In the genomic region with DNA sequence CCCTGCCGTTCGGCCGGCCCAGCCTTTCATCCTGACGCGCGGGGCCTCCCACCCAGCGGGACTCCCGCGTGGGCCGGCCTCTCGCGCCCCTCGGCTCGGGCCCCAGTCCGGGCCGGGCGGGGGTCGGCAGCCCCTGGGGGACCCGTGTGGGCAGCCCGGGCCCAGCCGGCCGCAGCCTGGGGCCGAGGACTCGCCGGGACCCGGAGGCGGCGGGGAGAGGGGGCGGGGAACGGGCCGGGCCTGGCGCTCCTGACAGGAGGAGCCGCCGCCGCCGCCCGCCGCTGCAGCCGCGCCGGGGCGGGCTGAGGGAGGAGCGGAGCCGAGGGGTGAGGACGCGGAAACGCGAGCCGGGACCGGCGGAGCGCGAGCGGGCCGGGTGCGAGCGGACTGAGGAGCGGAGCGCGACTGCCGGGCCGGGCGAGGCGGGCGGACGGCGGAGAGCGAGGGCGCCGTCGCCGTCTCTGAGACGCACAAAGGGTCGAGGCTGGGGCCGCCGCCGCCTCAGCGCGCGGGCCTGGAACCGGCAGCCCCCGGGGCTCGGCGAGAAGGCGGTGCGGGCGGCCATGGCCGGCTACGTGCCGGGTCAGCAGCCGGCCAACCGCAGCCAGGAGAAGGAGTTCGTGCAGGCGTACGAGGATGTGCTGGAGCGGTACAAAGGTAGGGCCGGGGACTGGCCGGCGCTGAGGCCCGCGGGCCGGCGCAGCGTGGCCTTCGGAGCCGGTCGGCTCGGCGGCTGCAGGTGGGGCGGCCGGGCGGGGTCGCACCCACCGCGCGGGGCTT, we compare ENCODE assay signal across 1 cellular context.
TF ChIP-seq lines count a peak whose summit lies in the region.

No MANE protein-coding gene starts in this region.

TF ChIP-seq in K562, 482 proteins besides CTCF, POLR2A, EP300 and RAD21 (continued from another document and continues in another):
- TF ChIP-seq, protein P1, sequence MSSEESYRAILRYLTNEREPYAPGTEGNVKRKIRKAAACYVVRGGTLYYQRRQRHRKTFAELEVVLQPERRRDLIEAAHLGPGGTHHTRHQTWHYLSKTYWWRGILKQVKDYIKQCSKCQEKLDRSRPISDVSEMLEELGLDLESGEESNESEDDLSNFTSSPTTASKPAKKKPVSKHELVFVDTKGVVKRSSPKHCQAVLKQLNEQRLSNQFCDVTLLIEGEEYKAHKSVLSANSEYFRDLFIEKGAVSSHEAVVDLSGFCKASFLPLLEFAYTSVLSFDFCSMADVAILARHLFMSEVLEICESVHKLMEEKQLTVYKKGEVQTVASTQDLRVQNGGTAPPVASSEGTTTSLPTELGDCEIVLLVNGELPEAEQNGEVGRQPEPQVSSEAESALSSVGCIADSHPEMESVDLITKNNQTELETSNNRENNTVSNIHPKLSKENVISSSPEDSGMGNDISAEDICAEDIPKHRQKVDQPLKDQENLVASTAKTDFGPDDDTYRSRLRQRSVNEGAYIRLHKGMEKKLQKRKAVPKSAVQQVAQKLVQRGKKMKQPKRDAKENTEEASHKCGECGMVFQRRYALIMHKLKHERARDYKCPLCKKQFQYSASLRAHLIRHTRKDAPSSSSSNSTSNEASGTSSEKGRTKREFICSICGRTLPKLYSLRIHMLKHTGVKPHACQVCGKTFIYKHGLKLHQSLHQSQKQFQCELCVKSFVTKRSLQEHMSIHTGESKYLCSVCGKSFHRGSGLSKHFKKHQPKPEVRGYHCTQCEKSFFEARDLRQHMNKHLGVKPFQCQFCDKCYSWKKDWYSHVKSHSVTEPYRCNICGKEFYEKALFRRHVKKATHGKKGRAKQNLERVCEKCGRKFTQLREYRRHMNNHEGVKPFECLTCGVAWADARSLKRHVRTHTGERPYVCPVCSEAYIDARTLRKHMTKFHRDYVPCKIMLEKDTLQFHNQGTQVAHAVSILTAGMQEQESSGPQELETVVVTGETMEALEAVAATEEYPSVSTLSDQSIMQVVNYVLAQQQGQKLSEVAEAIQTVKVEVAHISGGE (CRISPR knock-in tag; IDR thresholded peaks at IDR 0.05) = no peak
- TF ChIP-seq ZNF212 (CRISPR knock-in tag; IDR thresholded peaks at IDR 0.05) (no peak), FOXA1 (IDR thresholded peaks at IDR 0.05; ENCODE audit: borderline replicate concordance) (no peak), NFIC (IDR thresholded peaks at IDR 0.05) (no peak), SLC30A9 (CRISPR knock-in tag; IDR thresholded peaks at IDR 0.05) (no peak), MAFF (IDR thresholded peaks at IDR 0.05; ENCODE audit: low read length) (no peak), HDAC8 (tag; IDR thresholded peaks at IDR 0.05) (0 out of 2 replicates have a peak, but pooled peaks have one; percentile 16), MCM5 (IDR thresholded peaks at IDR 0.05; ENCODE audit: low read depth) (no peak), PRMT5 (CRISPR knock-in tag; IDR thresholded peaks at IDR 0.05) (no peak)
- TF ChIP-seq, protein P2, sequence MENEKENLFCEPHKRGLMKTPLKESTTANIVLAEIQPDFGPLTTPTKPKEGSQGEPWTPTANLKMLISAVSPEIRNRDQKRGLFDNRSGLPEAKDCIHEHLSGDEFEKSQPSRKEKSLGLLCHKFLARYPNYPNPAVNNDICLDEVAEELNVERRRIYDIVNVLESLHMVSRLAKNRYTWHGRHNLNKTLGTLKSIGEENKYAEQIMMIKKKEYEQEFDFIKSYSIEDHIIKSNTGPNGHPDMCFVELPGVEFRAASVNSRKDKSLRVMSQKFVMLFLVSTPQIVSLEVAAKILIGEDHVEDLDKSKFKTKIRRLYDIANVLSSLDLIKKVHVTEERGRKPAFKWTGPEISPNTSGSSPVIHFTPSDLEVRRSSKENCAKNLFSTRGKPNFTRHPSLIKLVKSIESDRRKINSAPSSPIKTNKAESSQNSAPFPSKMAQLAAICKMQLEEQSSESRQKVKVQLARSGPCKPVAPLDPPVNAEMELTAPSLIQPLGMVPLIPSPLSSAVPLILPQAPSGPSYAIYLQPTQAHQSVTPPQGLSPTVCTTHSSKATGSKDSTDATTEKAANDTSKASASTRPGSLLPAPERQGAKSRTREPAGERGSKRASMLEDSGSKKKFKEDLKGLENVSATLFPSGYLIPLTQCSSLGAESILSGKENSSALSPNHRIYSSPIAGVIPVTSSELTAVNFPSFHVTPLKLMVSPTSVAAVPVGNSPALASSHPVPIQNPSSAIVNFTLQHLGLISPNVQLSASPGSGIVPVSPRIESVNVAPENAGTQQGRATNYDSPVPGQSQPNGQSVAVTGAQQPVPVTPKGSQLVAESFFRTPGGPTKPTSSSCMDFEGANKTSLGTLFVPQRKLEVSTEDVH (IDR thresholded peaks at IDR 0.05; ENCODE audit: low read depth, partially characterized antibody) = no peak
- TF ChIP-seq, protein P3, sequence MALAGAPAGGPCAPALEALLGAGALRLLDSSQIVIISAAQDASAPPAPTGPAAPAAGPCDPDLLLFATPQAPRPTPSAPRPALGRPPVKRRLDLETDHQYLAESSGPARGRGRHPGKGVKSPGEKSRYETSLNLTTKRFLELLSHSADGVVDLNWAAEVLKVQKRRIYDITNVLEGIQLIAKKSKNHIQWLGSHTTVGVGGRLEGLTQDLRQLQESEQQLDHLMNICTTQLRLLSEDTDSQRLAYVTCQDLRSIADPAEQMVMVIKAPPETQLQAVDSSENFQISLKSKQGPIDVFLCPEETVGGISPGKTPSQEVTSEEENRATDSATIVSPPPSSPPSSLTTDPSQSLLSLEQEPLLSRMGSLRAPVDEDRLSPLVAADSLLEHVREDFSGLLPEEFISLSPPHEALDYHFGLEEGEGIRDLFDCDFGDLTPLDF (CRISPR knock-in tag; IDR thresholded peaks at IDR 0.05) = no peak
- TF ChIP-seq, protein P4, sequence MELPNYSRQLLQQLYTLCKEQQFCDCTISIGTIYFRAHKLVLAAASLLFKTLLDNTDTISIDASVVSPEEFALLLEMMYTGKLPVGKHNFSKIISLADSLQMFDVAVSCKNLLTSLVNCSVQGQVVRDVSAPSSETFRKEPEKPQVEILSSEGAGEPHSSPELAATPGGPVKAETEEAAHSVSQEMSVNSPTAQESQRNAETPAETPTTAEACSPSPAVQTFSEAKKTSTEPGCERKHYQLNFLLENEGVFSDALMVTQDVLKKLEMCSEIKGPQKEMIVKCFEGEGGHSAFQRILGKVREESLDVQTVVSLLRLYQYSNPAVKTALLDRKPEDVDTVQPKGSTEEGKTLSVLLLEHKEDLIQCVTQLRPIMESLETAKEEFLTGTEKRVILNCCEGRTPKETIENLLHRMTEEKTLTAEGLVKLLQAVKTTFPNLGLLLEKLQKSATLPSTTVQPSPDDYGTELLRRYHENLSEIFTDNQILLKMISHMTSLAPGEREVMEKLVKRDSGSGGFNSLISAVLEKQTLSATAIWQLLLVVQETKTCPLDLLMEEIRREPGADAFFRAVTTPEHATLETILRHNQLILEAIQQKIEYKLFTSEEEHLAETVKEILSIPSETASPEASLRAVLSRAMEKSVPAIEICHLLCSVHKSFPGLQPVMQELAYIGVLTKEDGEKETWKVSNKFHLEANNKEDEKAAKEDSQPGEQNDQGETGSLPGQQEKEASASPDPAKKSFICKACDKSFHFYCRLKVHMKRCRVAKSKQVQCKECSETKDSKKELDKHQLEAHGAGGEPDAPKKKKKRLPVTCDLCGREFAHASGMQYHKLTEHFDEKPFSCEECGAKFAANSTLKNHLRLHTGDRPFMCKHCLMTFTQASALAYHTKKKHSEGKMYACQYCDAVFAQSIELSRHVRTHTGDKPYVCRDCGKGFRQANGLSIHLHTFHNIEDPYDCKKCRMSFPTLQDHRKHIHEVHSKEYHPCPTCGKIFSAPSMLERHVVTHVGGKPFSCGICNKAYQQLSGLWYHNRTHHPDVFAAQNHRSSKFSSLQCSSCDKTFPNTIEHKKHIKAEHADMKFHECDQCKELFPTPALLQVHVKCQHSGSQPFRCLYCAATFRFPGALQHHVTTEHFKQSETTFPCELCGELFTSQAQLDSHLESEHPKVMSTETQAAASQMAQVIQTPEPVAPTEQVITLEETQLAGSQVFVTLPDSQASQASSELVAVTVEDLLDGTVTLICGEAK (IDR thresholded peaks at IDR 0.05) = no peak
- TF ChIP-seq, protein P4 (CRISPR knock-in tag; IDR thresholded peaks at IDR 0.05) = no peak
- TF ChIP-seq, protein P5, sequence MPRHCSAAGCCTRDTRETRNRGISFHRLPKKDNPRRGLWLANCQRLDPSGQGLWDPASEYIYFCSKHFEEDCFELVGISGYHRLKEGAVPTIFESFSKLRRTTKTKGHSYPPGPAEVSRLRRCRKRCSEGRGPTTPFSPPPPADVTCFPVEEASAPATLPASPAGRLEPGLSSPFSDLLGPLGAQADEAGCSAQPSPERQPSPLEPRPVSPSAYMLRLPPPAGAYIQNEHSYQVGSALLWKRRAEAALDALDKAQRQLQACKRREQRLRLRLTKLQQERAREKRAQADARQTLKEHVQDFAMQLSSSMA (CRISPR knock-in tag; IDR thresholded peaks at IDR 0.05) = no peak
- TF ChIP-seq, protein P6, sequence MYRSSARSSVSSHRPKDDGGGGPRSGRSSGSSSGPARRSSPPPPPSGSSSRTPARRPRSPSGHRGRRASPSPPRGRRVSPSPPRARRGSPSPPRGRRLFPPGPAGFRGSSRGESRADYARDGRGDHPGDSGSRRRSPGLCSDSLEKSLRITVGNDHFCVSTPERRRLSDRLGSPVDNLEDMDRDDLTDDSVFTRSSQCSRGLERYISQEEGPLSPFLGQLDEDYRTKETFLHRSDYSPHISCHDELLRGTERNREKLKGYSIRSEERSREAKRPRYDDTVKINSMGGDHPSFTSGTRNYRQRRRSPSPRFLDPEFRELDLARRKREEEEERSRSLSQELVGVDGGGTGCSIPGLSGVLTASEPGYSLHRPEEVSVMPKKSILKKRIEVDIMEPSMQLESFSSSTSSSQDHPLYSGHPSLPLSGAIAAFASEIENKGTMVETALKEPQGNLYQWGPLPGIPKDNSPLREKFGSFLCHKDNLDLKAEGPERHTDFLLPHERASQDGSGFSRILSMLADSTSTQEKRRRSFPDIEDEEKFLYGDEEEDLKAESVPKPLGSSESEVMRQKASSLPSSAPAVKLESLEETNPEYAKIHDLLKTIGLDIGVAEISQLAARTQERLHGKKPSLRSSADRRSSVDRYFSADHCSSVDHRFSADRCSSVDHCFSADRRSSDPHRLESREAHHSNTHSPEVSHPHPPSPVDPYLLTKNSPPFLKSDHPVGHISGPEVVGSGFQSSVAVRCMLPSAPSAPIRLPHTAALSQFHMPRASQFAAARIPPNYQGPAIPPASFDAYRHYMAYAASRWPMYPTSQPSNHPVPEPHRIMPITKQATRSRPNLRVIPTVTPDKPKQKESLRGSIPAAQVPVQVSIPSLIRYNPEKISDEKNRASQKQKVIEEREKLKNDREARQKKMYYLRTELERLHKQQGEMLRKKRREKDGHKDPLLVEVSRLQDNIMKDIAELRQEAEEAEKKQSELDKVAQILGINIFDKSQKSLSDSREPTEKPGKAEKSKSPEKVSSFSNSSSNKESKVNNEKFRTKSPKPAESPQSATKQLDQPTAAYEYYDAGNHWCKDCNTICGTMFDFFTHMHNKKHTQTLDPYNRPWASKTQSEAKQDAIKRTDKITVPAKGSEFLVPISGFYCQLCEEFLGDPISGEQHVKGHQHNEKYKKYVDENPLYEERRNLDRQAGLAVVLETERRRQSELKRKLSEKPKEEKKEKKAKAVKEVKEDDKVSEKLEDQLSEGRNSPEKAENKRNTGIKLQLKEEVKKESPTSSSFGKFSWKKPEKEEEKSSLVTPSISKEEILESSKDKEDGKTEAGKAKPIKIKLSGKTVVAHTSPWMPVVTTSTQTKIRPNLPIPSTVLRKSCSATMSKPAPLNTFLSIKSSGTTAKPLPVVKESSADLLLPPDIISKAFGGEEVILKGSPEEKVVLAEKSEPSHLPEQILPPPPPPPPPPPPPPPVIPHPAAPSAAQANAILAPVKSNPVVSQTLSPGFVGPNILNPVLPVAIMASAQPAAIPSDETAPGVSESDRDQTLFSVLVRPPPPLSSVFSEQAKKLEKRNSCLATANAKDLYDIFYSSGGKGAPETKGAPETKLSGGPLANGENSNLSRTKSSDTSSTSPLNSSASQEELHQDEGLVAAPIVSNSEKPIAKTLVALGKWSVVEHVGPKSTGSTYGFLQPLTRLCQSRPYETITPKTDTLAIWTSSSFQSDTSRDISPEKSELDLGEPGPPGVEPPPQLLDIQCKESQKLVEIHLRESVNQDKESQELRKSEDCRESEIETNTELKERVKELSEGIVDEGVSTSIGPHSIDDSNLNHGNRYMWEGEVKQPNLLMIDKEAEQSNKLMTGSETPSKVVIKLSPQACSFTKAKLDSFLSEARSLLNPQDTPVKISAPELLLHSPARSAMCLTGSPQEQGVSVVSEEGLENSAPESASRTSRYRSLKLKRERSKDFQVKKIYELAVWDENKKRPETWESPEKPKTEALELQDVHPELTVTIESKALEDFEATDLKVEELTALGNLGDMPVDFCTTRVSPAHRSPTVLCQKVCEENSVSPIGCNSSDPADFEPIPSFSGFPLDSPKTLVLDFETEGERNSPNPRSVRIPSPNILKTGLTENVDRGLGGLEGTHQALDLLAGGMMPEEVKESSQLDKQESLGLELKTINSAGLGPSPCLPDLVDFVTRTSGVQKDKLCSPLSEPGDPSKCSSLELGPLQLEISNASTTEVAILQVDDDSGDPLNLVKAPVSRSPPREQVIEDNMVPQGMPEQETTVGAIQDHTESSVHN (IDR thresholded peaks at IDR 0.05; ENCODE audit: borderline replicate concordance in 1 of 2, low read depth in 1 of 2) = no peak
